ENCODE assay signal across 1 cellular context in genomic region chr1:208111646-208112200, GRCh38.
TF ChIP-seq lines count a peak whose summit lies in the region.

No MANE protein-coding gene starts in this region.

TF ChIP-seq in K562, 482 proteins besides CTCF, POLR2A, EP300 and RAD21 (continued from another document):
- TF ChIP-seq, protein P1, sequence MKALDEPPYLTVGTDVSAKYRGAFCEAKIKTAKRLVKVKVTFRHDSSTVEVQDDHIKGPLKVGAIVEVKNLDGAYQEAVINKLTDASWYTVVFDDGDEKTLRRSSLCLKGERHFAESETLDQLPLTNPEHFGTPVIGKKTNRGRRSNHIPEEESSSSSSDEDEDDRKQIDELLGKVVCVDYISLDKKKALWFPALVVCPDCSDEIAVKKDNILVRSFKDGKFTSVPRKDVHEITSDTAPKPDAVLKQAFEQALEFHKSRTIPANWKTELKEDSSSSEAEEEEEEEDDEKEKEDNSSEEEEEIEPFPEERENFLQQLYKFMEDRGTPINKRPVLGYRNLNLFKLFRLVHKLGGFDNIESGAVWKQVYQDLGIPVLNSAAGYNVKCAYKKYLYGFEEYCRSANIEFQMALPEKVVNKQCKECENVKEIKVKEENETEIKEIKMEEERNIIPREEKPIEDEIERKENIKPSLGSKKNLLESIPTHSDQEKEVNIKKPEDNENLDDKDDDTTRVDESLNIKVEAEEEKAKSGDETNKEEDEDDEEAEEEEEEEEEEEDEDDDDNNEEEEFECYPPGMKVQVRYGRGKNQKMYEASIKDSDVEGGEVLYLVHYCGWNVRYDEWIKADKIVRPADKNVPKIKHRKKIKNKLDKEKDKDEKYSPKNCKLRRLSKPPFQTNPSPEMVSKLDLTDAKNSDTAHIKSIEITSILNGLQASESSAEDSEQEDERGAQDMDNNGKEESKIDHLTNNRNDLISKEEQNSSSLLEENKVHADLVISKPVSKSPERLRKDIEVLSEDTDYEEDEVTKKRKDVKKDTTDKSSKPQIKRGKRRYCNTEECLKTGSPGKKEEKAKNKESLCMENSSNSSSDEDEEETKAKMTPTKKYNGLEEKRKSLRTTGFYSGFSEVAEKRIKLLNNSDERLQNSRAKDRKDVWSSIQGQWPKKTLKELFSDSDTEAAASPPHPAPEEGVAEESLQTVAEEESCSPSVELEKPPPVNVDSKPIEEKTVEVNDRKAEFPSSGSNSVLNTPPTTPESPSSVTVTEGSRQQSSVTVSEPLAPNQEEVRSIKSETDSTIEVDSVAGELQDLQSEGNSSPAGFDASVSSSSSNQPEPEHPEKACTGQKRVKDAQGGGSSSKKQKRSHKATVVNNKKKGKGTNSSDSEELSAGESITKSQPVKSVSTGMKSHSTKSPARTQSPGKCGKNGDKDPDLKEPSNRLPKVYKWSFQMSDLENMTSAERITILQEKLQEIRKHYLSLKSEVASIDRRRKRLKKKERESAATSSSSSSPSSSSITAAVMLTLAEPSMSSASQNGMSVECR (CRISPR knock-in tag; IDR thresholded peaks at IDR 0.05), result no peak
- TF ChIP-seq CBX1 (IDR thresholded peaks at IDR 0.05; ENCODE audit: low read depth), result no peak
- TF ChIP-seq TOE1 (IDR thresholded peaks at IDR 0.05; ENCODE audit: borderline replicate concordance), result peak; percentile 65
- no peak for TF ChIP-seq TOE1 (CRISPR knock-in tag; IDR thresholded peaks at IDR 0.05; ENCODE audit: borderline replicate concordance, low read depth)
- TF ChIP-seq ARID3A (IDR thresholded peaks at IDR 0.05; ENCODE audit: borderline replicate concordance, low read depth, low read length), result no peak
- no peak for TF ChIP-seq NR1H2 (CRISPR knock-in tag; IDR thresholded peaks at IDR 0.05)
- TF ChIP-seq HMG20A (CRISPR knock-in tag; conservative IDR thresholded peaks at IDR 0.05), result no peak
- TF ChIP-seq BRCA1 (IDR thresholded peaks at IDR 0.05), result no peak
- TF ChIP-seq BRCA1 (CRISPR knock-in tag; IDR thresholded peaks at IDR 0.05), result no peak
- TF ChIP-seq CBFA2T2 (conservative IDR thresholded peaks at IDR 0.05), result peak; percentile 52; the same call in 1 of the 2 replicates
- no peak for TF ChIP-seq FOXJ2 (tag; IDR thresholded peaks at IDR 0.05)
- TF ChIP-seq, protein P2, sequence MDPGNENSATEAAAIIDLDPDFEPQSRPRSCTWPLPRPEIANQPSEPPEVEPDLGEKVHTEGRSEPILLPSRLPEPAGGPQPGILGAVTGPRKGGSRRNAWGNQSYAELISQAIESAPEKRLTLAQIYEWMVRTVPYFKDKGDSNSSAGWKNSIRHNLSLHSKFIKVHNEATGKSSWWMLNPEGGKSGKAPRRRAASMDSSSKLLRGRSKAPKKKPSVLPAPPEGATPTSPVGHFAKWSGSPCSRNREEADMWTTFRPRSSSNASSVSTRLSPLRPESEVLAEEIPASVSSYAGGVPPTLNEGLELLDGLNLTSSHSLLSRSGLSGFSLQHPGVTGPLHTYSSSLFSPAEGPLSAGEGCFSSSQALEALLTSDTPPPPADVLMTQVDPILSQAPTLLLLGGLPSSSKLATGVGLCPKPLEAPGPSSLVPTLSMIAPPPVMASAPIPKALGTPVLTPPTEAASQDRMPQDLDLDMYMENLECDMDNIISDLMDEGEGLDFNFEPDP (CRISPR knock-in tag; IDR thresholded peaks at IDR 0.05), result no peak
- no peak for TF ChIP-seq ZNF277 (CRISPR knock-in tag; IDR thresholded peaks at IDR 0.05; ENCODE audit: borderline replicate concordance)
- TF ChIP-seq, protein P3, sequence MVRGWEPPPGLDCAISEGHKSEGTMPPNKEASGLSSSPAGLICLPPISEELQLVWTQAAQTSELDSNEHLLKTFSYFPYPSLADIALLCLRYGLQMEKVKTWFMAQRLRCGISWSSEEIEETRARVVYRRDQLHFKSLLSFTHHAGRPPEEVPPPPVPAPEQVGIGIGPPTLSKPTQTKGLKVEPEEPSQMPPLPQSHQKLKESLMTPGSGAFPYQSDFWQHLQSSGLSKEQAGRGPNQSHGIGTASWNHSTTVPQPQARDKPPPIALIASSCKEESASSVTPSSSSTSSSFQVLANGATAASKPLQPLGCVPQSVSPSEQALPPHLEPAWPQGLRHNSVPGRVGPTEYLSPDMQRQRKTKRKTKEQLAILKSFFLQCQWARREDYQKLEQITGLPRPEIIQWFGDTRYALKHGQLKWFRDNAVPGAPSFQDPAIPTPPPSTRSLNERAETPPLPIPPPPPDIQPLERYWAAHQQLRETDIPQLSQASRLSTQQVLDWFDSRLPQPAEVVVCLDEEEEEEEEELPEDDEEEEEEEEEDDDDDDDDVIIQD (CRISPR knock-in tag; IDR thresholded peaks at IDR 0.05), result no peak
- TF ChIP-seq, protein P4, sequence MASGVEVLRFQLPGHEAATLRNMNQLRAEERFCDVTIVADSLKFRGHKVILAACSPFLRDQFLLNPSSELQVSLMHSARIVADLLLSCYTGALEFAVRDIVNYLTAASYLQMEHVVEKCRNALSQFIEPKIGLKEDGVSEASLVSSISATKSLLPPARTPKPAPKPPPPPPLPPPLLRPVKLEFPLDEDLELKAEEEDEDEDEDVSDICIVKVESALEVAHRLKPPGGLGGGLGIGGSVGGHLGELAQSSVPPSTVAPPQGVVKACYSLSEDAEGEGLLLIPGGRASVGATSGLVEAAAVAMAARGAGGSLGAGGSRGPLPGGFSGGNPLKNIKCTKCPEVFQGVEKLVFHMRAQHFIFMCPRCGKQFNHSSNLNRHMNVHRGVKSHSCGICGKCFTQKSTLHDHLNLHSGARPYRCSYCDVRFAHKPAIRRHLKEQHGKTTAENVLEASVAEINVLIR (CRISPR knock-in tag; IDR thresholded peaks at IDR 0.05), result no peak
- TF ChIP-seq, protein P5, sequence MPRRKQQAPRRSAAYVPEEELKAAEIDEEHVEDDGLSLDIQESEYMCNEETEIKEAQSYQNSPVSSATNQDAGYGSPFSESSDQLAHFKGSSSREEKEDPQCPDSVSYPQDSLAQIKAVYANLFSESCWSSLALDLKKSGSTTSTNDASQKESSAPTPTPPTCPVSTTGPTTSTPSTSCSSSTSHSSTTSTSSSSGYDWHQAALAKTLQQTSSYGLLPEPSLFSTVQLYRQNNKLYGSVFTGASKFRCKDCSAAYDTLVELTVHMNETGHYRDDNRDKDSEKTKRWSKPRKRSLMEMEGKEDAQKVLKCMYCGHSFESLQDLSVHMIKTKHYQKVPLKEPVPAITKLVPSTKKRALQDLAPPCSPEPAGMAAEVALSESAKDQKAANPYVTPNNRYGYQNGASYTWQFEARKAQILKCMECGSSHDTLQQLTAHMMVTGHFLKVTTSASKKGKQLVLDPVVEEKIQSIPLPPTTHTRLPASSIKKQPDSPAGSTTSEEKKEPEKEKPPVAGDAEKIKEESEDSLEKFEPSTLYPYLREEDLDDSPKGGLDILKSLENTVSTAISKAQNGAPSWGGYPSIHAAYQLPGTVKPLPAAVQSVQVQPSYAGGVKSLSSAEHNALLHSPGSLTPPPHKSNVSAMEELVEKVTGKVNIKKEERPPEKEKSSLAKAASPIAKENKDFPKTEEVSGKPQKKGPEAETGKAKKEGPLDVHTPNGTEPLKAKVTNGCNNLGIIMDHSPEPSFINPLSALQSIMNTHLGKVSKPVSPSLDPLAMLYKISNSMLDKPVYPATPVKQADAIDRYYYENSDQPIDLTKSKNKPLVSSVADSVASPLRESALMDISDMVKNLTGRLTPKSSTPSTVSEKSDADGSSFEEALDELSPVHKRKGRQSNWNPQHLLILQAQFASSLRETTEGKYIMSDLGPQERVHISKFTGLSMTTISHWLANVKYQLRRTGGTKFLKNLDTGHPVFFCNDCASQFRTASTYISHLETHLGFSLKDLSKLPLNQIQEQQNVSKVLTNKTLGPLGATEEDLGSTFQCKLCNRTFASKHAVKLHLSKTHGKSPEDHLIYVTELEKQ (CRISPR knock-in tag; IDR thresholded peaks at IDR 0.05), result no peak
- TF ChIP-seq ZNF133 (CRISPR knock-in tag; IDR thresholded peaks at IDR 0.05), result no peak
- TF ChIP-seq EWSR1 (IDR thresholded peaks at IDR 0.05; ENCODE audit: borderline replicate concordance, low read depth, partially characterized antibody), result no peak
- TF ChIP-seq USF2 (CRISPR knock-in tag; IDR thresholded peaks at IDR 0.05), result no peak
- no peak for TF ChIP-seq ZNF384 (IDR thresholded peaks at IDR 0.05; ENCODE audit: low read depth, low read length)
- no peak for TF ChIP-seq PHTF2 (CRISPR knock-in tag; IDR thresholded peaks at IDR 0.05)
- no peak for TF ChIP-seq STAT5B (CRISPR knock-in tag; IDR thresholded peaks at IDR 0.05)
